Comparison of ENCODE assay signal across 20 cellular contexts in genomic region chr1:175864625-175865024, GRCh38.
"Had no signal": no experiment of that assay in that cellular context is flagged by ENCODE, and none has a peak within 500 bp of the region (broad histone marks: within the 10 kb centered on the region; RNA-seq: fewer than 3 reads in every experiment).

No MANE protein-coding gene starts in this region.

- H3K4me1 Mint-ChIP-seq: activated naive CD8-positive, alpha-beta T cell treated with anti-CD3 and anti-CD28 coated beads, Interleukin-2, amount 10 ng/mL, durations not matched to agents 7 days and 5 days had no signal

- H3K9me3 Mint-ChIP-seq: activated naive CD4-positive, alpha-beta T cell treated with anti-CD3 and anti-CD28 coated beads for 36 hours; activated naive CD8-positive, alpha-beta T cell treated with anti-CD3 and anti-CD28 coated beads, Interleukin-2, amount 10 ng/mL, durations not matched to agents 7 days and 5 days; dendritic cell treated with granulocyte-macrophage colony-stimulating factor and Interleukin-4, amounts not matched to agents 40 ng/mL and 50 ng/mL, for 4 days; nephron progenitor cell had no signal

- H3K36me3 ChIP-seq: thyroid gland had no signal

- H3K36me3 Mint-ChIP-seq: activated naive CD8-positive, alpha-beta T cell treated with anti-CD3 and anti-CD28 coated beads, Interleukin-2, amount 10 ng/mL, durations not matched to agents 7 days and 5 days had no signal

- H3K27me3 Mint-ChIP-seq: activated naive CD8-positive, alpha-beta T cell treated with anti-CD3 and anti-CD28 coated beads, Interleukin-2, amount 10 ng/mL, durations not matched to agents 7 days and 5 days; dendritic cell treated with granulocyte-macrophage colony-stimulating factor and Interleukin-4, amounts not matched to agents 40 ng/mL and 50 ng/mL, for 4 days had no signal

- H3K27ac Mint-ChIP-seq: activated naive CD4-positive, alpha-beta T cell treated with anti-CD3 and anti-CD28 coated beads for 36 hours; activated naive CD8-positive, alpha-beta T cell treated with anti-CD3 and anti-CD28 coated beads, Interleukin-2, amount 10 ng/mL, durations not matched to agents 7 days and 5 days; dendritic cell treated with granulocyte-macrophage colony-stimulating factor and Interleukin-4, amounts not matched to agents 40 ng/mL and 50 ng/mL, for 4 days; nephron progenitor cell had no signal

- DNase-seq: activated CD4-positive, alpha-beta T cell treated with anti-CD3 and anti-CD28 coated beads for 4 hours; activated CD4-positive, alpha-beta T cell treated with anti-CD3 and anti-CD28 coated beads, Interleukin-2, amount 50 U/mL, for 48 hours; activated CD4-positive, CD25-positive, alpha-beta regulatory T cell; activated CD8-positive, alpha-beta memory T cell treated with anti-CD3 and anti-CD28 coated beads, Interleukin-2, amount 50 U/mL, for 48 hours; activated effector memory CD4-positive, alpha-beta T cell treated with Interleukin-2 at 50 U/mL for 16 hours; activated naive CD4-positive, alpha-beta T cell treated with anti-CD3 and anti-CD28 coated beads for 36 hours; activated naive CD8-positive, alpha-beta T cell treated with anti-CD3 and anti-CD28 coated beads, Interleukin-2, amount 10 ng/mL, durations not matched to agents 7 days and 5 days; activated T-cell treated with anti-CD3 and anti-CD28 coated beads, Interleukin-2, amount 50 U/mL, for 48 hours; amniotic stem cell; effector memory CD4-positive, alpha-beta T cell; foreskin melanocyte; left ventricle myocardium superior; nephron progenitor cell; stimulated activated CD4-positive, alpha-beta T cell treated with anti-CD3 and anti-CD28 coated beads, Interleukin-15, amount 100 ng/mL, for 24 hours; stimulated activated naive CD4-positive, alpha-beta T cell; T1000; thyroid gland had no signal

- H3K4me1 ChIP-seq: thyroid gland had no signal

- H3K27ac ChIP-seq: thyroid gland had no signal

- ATAC-seq: esophagus mucosa, left ventricle myocardium superior had no signal

- H3K27me3 ChIP-seq: thyroid gland had no signal

- H3K4me3 ChIP-seq: smooth muscle cell, thyroid gland had no signal

- H3K4me3 Mint-ChIP-seq: activated naive CD4-positive, alpha-beta T cell treated with anti-CD3 and anti-CD28 coated beads for 36 hours; activated naive CD8-positive, alpha-beta T cell treated with anti-CD3 and anti-CD28 coated beads, Interleukin-2, amount 10 ng/mL, durations not matched to agents 7 days and 5 days; dendritic cell treated with granulocyte-macrophage colony-stimulating factor and Interleukin-4, amounts not matched to agents 40 ng/mL and 50 ng/mL, for 4 days; nephron progenitor cell had no signal

- H3K9me3 ChIP-seq: thyroid gland had no signal
